In genomic region chr1:115706774-115707425, GRCh38 we compare ENCODE assay signal across 8 cellular contexts.
DNase-seq lines count a peak whose midpoint lies in the region; ATAC-seq and TF ChIP-seq lines count a peak whose summit lies in the region.

No MANE protein-coding gene starts in this region.

- ATAC-seq in HG03097 (IDR thresholded peaks at IDR 0.05; ENCODE audit: low FRiP score, unreplicated experiment): no peak
- no peak for ATAC-seq in GM19035 (IDR thresholded peaks at IDR 0.05; ENCODE audit: unreplicated experiment)

- no peaks in the 10 kb centered on the region for H3K36me3 ChIP-seq in ovary

- no peaks in the 10 kb centered on the region for H3K9me3 ChIP-seq in ovary

- intact Hi-C loops in ovary (cut with DNase I): no loop called here

- TF ChIP-seq EP300 in ovary (IDR thresholded peaks at IDR 0.05): no peak

- H3K27me3 ChIP-seq in ovary: no peaks in the 10 kb centered on the region

- DNase-seq in stimulated activated CD4-positive, alpha-beta T cell treated with anti-CD3 and anti-CD28 coated beads, Interleukin-1b, Interleukin-23, amount 100 ng/mL, for 48 hours: peak; percentile 2
- no peak for DNase-seq in stimulated activated CD4-positive, alpha-beta T cell treated with anti-CD3 and anti-CD28 coated beads, Interleukin-4, amount 100 ng/mL, for 4 hours
- peak; percentile 78 for DNase-seq in Jurkat, Clone E6-1 (ENCODE audit: low read depth, low spot score)
- DNase-seq in RKO (ENCODE audit: low spot score): peak; percentile 54
- peak; percentile 62 for DNase-seq in fibroblast of mammary gland (ENCODE audit: low read depth)
- no peak for DNase-seq in ovary

- 25 to 42% (median 36%) methylated on average over 7 of the region's 7 CpGs for WGBS in ovary, 3 donors

- H3K4me1 ChIP-seq in ovary (ENCODE audit: insufficient read depth): no peaks in the 10 kb centered on the region

- H3K4me3 ChIP-seq in Jurkat, Clone E6-1 (ENCODE audit: low read length): no peak overlapping the region
- H3K4me3 ChIP-seq in fibroblast of mammary gland (ENCODE audit: control insufficient read depth, low read depth, low read length) (no peak overlapping the region), ovary (no peak overlapping the region)

- no peak overlapping the region for H3K27ac ChIP-seq in ovary

- TF ChIP-seq POLR2A in ovary (IDR thresholded peaks at IDR 0.05): no peak

- TF ChIP-seq CTCF in fibroblast of mammary gland (conservative IDR thresholded peaks at IDR 0.05; ENCODE audit: control insufficient read depth, insufficient read depth, low read depth, low read length) (peak; percentile 73), ovary (IDR thresholded peaks at IDR 0.05) (peak in 2 of 3 donors; percentile 26 to 57)

Comparison
In these comparisons a context has a peak if more than half of its experiments do, and no peak if none do; other contexts are left out.
1. DNase-seq: peak in stimulated activated CD4-positive, alpha-beta T cell treated with anti-CD3 and anti-CD28 coated beads, Interleukin-1b, Interleukin-23, amount 100 ng/mL, for 48 hours (single experiment), Jurkat, Clone E6-1 (single experiment), RKO (single experiment) and fibroblast of mammary gland (single experiment); none in stimulated activated CD4-positive, alpha-beta T cell treated with anti-CD3 and anti-CD28 coated beads, Interleukin-4, amount 100 ng/mL, for 4 hours (0 of 2) and ovary (0 of 5).